Comparison of ENCODE assay signal across 1 cellular context in genomic region chr9:101375546-101375945, GRCh38.
TF ChIP-seq lines count a peak whose summit lies in the region.

No MANE protein-coding gene starts in this region.

TF ChIP-seq in H1, 55 proteins besides CTCF, POLR2A, EP300 and RAD21:
- TF ChIP-seq EZH2 (IDR thresholded peaks at IDR 0.05; ENCODE audit: low read depth, low read length, severe bottlenecking), result no peak
- no peak for TF ChIP-seq RNF2 (IDR thresholded peaks at IDR 0.05; ENCODE audit: borderline replicate concordance, low read depth, low read length, missing control alignments, poor library complexity, severe bottlenecking)
- TF ChIP-seq FOSL1 (IDR thresholded peaks at IDR 0.05; ENCODE audit: insufficient read depth, low read depth, low read length), result no peak
- TF ChIP-seq RFX5 (IDR thresholded peaks at IDR 0.05; ENCODE audit: borderline replicate concordance, low read depth, low read length), result no peak
- no peak for TF ChIP-seq TCF12 (IDR thresholded peaks at IDR 0.05; ENCODE audit: low read depth, low read length)
- TF ChIP-seq JUND (IDR thresholded peaks at IDR 0.05; ENCODE audit: low read length), result no peak
- TF ChIP-seq KDM5A (IDR thresholded peaks at IDR 0.05; ENCODE audit: low read length), result no peak
